1 cellular context compared by ENCODE assay signal in genomic region chr17:15432807-15433547, GRCh38.
TF ChIP-seq lines count a peak whose summit lies in the region.

No MANE protein-coding gene starts in this region.

TF ChIP-seq in liver, 16 proteins besides CTCF, POLR2A, EP300 and RAD21:
- peak; percentile 44 for TF ChIP-seq REST (IDR thresholded peaks at IDR 0.05)
- TF ChIP-seq SP1 (IDR thresholded peaks at IDR 0.05), result peak; percentile 83
- TF ChIP-seq GABPA (IDR thresholded peaks at IDR 0.05 in 1 of 2, conservative IDR thresholded peaks at IDR 0.05 in 1 of 2), result no peak
- TF ChIP-seq YY1 (IDR thresholded peaks at IDR 0.05), result peak; percentile 59
- peak; percentile 70 to 92 for TF ChIP-seq RXRA (IDR thresholded peaks at IDR 0.05)
- TF ChIP-seq JUND (IDR thresholded peaks at IDR 0.05), result peak; percentile 36 to 83
- TF ChIP-seq EGR1 (IDR thresholded peaks at IDR 0.05; ENCODE audit: low read depth in 2 of 2), result peak in 1 of 2 donors; percentile 50
- peak; percentile 73 for TF ChIP-seq ZBTB33 (IDR thresholded peaks at IDR 0.05)
- TF ChIP-seq ATF3 (IDR thresholded peaks at IDR 0.05), result peak; percentile 79
- peak; percentile 76 for TF ChIP-seq FOXA2 (IDR thresholded peaks at IDR 0.05)
- peak; percentile 62 for TF ChIP-seq FOXA1 (IDR thresholded peaks at IDR 0.05)
- peak; percentile 56 for TF ChIP-seq HNF4G (IDR thresholded peaks at IDR 0.05)
- TF ChIP-seq HNF4A (conservative IDR thresholded peaks at IDR 0.05), result peak; percentile 80 to 90
- TF ChIP-seq NR2F2 (IDR thresholded peaks at IDR 0.05), result no peak
- TF ChIP-seq TAF1 (conservative IDR thresholded peaks at IDR 0.05), result no peak
- peak; percentile 84 for TF ChIP-seq MAX (IDR thresholded peaks at IDR 0.05)
